In genomic region chr3:50354850-50355249, GRCh38 we compare ENCODE assay signal across 1 cellular context.
TF ChIP-seq lines count a peak whose summit lies in the region.

No MANE protein-coding gene starts in this region.

TF ChIP-seq in HepG2, 621 proteins besides CTCF, POLR2A, EP300 and RAD21:
- TF ChIP-seq TRIM24 (CRISPR knock-in tag; IDR thresholded peaks at IDR 0.05) (no peak), AGO2 (optimal IDR thresholded peaks at IDR 0.05; ENCODE audit: low read depth, low read length) (peak; percentile 68)
